14 cellular contexts compared by ENCODE assay signal in genomic region chr13:75445717-75446529, GRCh38. TPM values are rescaled to one million over a fixed set of nuclear protein-coding genes. Genes with fewer than 3 reads are reported as not detected.
DNase-seq lines count a peak whose midpoint lies in the region; ATAC-seq and TF ChIP-seq lines count a peak whose summit lies in the region.
"Had no signal": no experiment of that assay in that cellular context is flagged by ENCODE, and none has a peak within 500 bp of the region (broad histone marks: within the 10 kb centered on the region; RNA-seq: fewer than 3 reads in every experiment).

No MANE protein-coding gene starts in this region.

- no peak overlapping the region for H3K4me3 Mint-ChIP-seq in stimulated activated effector memory CD8-positive, alpha-beta T cell treated with anti-CD3 and anti-CD28 coated beads, Interleukin-12 subunit alpha, Interleukin-12 subunit beta, amount 100 ng/mL, for 72 hours
- no peak overlapping the region for H3K4me3 Mint-ChIP-seq in activated T-cell treated with anti-CD3 and anti-CD28 coated beads, Interleukin-2, amount 50 U/mL, for 24 hours

- no peak for TF ChIP-seq CTCF in gastroesophageal sphincter (IDR thresholded peaks at IDR 0.05)
- no peak for TF ChIP-seq CTCF in omental fat pad (IDR thresholded peaks at IDR 0.05)

- no peaks in the 10 kb centered on the region for H3K9me3 ChIP-seq in gastroesophageal sphincter

- no peak for TF ChIP-seq EP300 in gastroesophageal sphincter (IDR thresholded peaks at IDR 0.05)

- ATAC-seq in gastroesophageal sphincter (peak; percentile 43), omental fat pad (ENCODE audit: low FRiP score) (peak; percentile 70)
- no peak for ATAC-seq in stimulated activated effector memory CD8-positive, alpha-beta T cell treated with anti-CD3 and anti-CD28 coated beads, Interleukin-12 subunit alpha, Interleukin-12 subunit beta, amount 100 ng/mL, for 72 hours
- ATAC-seq: activated naive CD4-positive, alpha-beta T cell treated with anti-CD3 and anti-CD28 coated beads, Interleukin-2, amount 50 U/mL, for 72 hours had no signal

- no peaks in the 10 kb centered on the region for H3K4me1 Mint-ChIP-seq in stimulated activated effector memory CD8-positive, alpha-beta T cell treated with anti-CD3 and anti-CD28 coated beads, Interleukin-12 subunit alpha, Interleukin-12 subunit beta, amount 100 ng/mL, for 72 hours
- no peaks in the 10 kb centered on the region for H3K4me1 Mint-ChIP-seq in activated T-cell treated with anti-CD3 and anti-CD28 coated beads, Interleukin-2, amount 50 U/mL, for 24 hours (ENCODE audit: low read depth)

- in situ Hi-C loops in ACHN (cut with HindIII; ENCODE audit: low pct_ligation_motif_present, low pct_unique_long_range_greater_than_20kb, low sequenced_read_pairs), result no loop called here

- no peaks in the 10 kb centered on the region for H3K36me3 Mint-ChIP-seq in stimulated activated effector memory CD8-positive, alpha-beta T cell treated with anti-CD3 and anti-CD28 coated beads, Interleukin-12 subunit alpha, Interleukin-12 subunit beta, amount 100 ng/mL, for 72 hours
- no peaks in the 10 kb centered on the region for H3K36me3 Mint-ChIP-seq in activated T-cell treated with anti-CD3 and anti-CD28 coated beads, Interleukin-2, amount 50 U/mL, for 24 hours (ENCODE audit: low read depth)
- H3K36me3 Mint-ChIP-seq: activated naive CD4-positive, alpha-beta T cell treated with anti-CD3 and anti-CD28 coated beads, Interleukin-2, amount 50 U/mL, for 72 hours had no signal

- no peak overlapping the region for H3K27ac Mint-ChIP-seq in stimulated activated effector memory CD8-positive, alpha-beta T cell treated with anti-CD3 and anti-CD28 coated beads, Interleukin-12 subunit alpha, Interleukin-12 subunit beta, amount 100 ng/mL, for 72 hours
- H3K27ac Mint-ChIP-seq in activated T-cell treated with anti-CD3 and anti-CD28 coated beads, Interleukin-2, amount 50 U/mL, for 24 hours, result no peak overlapping the region
- H3K27ac Mint-ChIP-seq: activated naive CD4-positive, alpha-beta T cell treated with anti-CD3 and anti-CD28 coated beads, Interleukin-2, amount 50 U/mL, for 72 hours had no signal

- peak overlapping the region in 1 of 2 donors; percentile 19 for H3K4me3 ChIP-seq in gastroesophageal sphincter

- peak; percentile 33 for DNase-seq in ELR (ENCODE audit: low read depth)
- peak; percentile 10 for DNase-seq in amniotic stem cell (lab: John Stamatoyannopoulos, UW)
- DNase-seq in omental fat pad (ENCODE audit: low spot score), result no peak
- DNase-seq in stimulated activated effector memory CD8-positive, alpha-beta T cell treated with anti-CD3 and anti-CD28 coated beads, Interleukin-12 subunit alpha, Interleukin-12 subunit beta, amount 100 ng/mL, for 72 hours (ENCODE audit: low spot score in 2 of 2), result no peak
- no peak for DNase-seq in ACHN
- DNase-seq in stimulated activated CD8-positive, alpha-beta memory T cell treated with anti-CD3 and anti-CD28 coated beads, Interleukin-4, amount 100 ng/mL, for 48 hours, result no peak
- no peak for DNase-seq in activated T-cell treated with anti-CD3 and anti-CD28 coated beads, Interleukin-2, amount 50 U/mL, for 24 hours
- DNase-seq: DMS153, head of caudate nucleus, mesendoderm, NCI-H1048, occipital lobe had no signal

- 41 to 69% methylated on average over 6 to 8 of the region's 8 CpGs for WGBS in gastroesophageal sphincter (ENCODE audit: low coverage in 1 of 2), 2 donors

- no peaks in the 10 kb centered on the region for H3K9me3 Mint-ChIP-seq in stimulated activated effector memory CD8-positive, alpha-beta T cell treated with anti-CD3 and anti-CD28 coated beads, Interleukin-12 subunit alpha, Interleukin-12 subunit beta, amount 100 ng/mL, for 72 hours
- no peaks in the 10 kb centered on the region for H3K9me3 Mint-ChIP-seq in activated T-cell treated with anti-CD3 and anti-CD28 coated beads, Interleukin-2, amount 50 U/mL, for 24 hours
- H3K9me3 Mint-ChIP-seq: activated naive CD4-positive, alpha-beta T cell treated with anti-CD3 and anti-CD28 coated beads, Interleukin-2, amount 50 U/mL, for 72 hours had no signal

- H3K27me3 ChIP-seq in gastroesophageal sphincter, result no peaks in the 10 kb centered on the region

- no peaks in the 10 kb centered on the region for H3K36me3 ChIP-seq in gastroesophageal sphincter

- H3K4me1 ChIP-seq in gastroesophageal sphincter, result peaks cover 0 to 34% (median 0%) of the 10 kb centered on the region in 3 donors

- no peak for TF ChIP-seq POLR2A in gastroesophageal sphincter (IDR thresholded peaks at IDR 0.05)

- H3K27me3 Mint-ChIP-seq in activated T-cell treated with anti-CD3 and anti-CD28 coated beads, Interleukin-2, amount 50 U/mL, for 24 hours, result no peaks in the 10 kb centered on the region

- peak overlapping the region in 2 of 4 donors; percentile 3 to 16 for H3K27ac ChIP-seq in gastroesophageal sphincter

RNA-seq across cellular contexts. Expression of gene TBC1D4, which starts 36.0 kb away (rescaled TPM):
- 10 to 100 TPM; 12.8 to 28.0 (median 22.4) TPM for total RNA-seq in gastroesophageal sphincter
- 10 to 100 TPM; 24.7 to 55.1 (median 39.2) TPM for total RNA-seq in omental fat pad

Comparison
In these comparisons a context has a peak if more than half of its experiments do, and no peak if none do; other contexts are left out.
1. DNase-seq: peak in ELR (single experiment) and amniotic stem cell (single experiment); none in omental fat pad (single experiment), stimulated activated effector memory CD8-positive, alpha-beta T cell treated with anti-CD3 and anti-CD28 coated beads, Interleukin-12 subunit alpha, Interleukin-12 subunit beta, amount 100 ng/mL, for 72 hours (0 of 2), ACHN (single experiment), stimulated activated CD8-positive, alpha-beta memory T cell treated with anti-CD3 and anti-CD28 coated beads, Interleukin-4, amount 100 ng/mL, for 48 hours (single experiment) and activated T-cell treated with anti-CD3 and anti-CD28 coated beads, Interleukin-2, amount 50 U/mL, for 24 hours (single experiment).